ENCODE assay signal across 8 cellular contexts in the genomic region with DNA sequence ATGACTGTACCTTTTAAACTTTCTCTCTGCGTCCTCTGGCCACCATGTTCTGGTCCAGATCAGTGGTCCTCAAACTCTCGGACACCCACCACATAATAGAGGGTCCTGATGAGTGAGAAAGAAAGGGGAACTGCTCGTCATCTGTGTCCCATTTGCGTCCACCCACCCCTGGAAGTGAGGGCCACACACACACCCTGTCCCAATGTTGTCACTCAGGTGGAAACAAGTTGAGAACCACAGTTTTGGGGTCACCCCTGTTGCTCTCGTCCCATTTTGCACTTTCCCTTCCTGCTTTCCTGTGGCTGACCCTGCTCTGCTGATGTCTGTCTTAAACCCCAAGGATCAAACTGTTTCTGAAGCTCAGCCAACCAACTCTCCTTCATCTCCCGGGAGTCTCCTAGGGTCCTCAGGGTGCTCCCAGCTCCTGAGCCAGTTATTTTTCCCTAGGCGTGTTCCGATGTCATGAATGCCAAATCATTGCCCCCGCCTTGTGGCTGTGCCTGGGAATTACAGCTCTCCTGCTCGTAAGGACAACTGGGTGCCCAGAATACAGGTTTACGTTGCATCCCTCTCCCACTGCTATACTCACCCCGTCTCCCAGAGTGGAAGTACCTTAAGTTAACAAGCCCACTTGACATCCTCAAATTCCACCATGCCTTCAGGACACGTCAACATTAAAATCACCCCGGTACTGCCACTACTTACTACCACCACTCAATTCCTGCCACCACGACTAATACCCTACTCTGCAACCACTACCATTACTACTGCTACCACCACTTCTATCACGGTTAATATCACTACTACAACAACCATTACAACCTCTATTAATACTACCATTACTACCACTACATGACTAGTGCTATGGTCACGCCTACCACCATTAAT. TPM values are rescaled to one million over a fixed set of nuclear protein-coding genes. Genes with fewer than 3 reads are reported as not detected.
DNase-seq lines count a peak whose midpoint lies in the region; TF ChIP-seq lines count a peak whose summit lies in the region.

No MANE protein-coding gene starts in this region.

- H3K23ac ChIP-seq in H9 (ENCODE audit: insufficient read length, low read depth, low read length), result no peak overlapping the region

- peaks cover 12% of the 10 kb centered on the region in 2 experiments for H3K9me3 Mint-ChIP-seq in H9
- H3K9me3 Mint-ChIP-seq in activated naive CD8-positive, alpha-beta T cell treated with anti-CD3 and anti-CD28 coated beads for 36 hours, result no peaks in the 10 kb centered on the region

- TF ChIP-seq CTCF in H9 (conservative IDR thresholded peaks at IDR 0.05), result peak; percentile 82

- H3K4ac ChIP-seq in H9 (ENCODE audit: low read depth, low read length), result no peak overlapping the region

- no peak overlapping the region for H3K56ac ChIP-seq in H9 (ENCODE audit: insufficient read length, low read depth, low read length)

- H3K4me2 ChIP-seq in H9 (ENCODE audit: insufficient read depth, insufficient read length, low read length), result no peak overlapping the region

- H3K4me1 Mint-ChIP-seq in H9, result no peaks in the 10 kb centered on the region
- H3K4me1 Mint-ChIP-seq in activated naive CD8-positive, alpha-beta T cell treated with anti-CD3 and anti-CD28 coated beads for 36 hours, result peaks cover 45% of the 10 kb centered on the region

- H3K9ac ChIP-seq in H9 (ENCODE audit: extremely low read depth, insufficient read length, low read length), result no peak overlapping the region

- H2AFZ ChIP-seq in H9 (ENCODE audit: low read length), result no peak overlapping the region

- no peak overlapping the region for H2AK5ac ChIP-seq in H9 (ENCODE audit: insufficient read length, low read length)

- H4K91ac ChIP-seq in H9 (ENCODE audit: insufficient read length, low read depth, low read length), result no peak overlapping the region

- 100% methylated on average over 1 of the region's 17 CpGs for WGBS in H9 (ENCODE audit: extremely low coverage, insufficient read length, low lambda C conversion rate)

- no peaks in the 10 kb centered on the region for H4K20me1 ChIP-seq in H9 (ENCODE audit: control insufficient read depth, insufficient read depth, insufficient read length)

- H4K8ac ChIP-seq in H9 (replicated peaks; ENCODE audit: insufficient read length, low read depth, low read length), result no peak overlapping the region

- H3K27me3 Mint-ChIP-seq in H9 (ENCODE audit: low read depth), result peaks cover 21% of the 10 kb centered on the region
- peaks cover 44% of the 10 kb centered on the region for H3K27me3 Mint-ChIP-seq in activated naive CD8-positive, alpha-beta T cell treated with anti-CD3 and anti-CD28 coated beads for 36 hours

- no peaks in the 10 kb centered on the region for H3K79me1 ChIP-seq in H9 (ENCODE audit: insufficient read depth, low read depth, low read length, poor library complexity, severe bottlenecking)

- no peak overlapping the region for H2BK15ac ChIP-seq in H9 (ENCODE audit: low read depth, low read length)

- H3K27ac Mint-ChIP-seq in H9, result no peak overlapping the region; a peak in 1 of 7 replicates
- no peak overlapping the region for H3K27ac Mint-ChIP-seq in activated naive CD8-positive, alpha-beta T cell treated with anti-CD3 and anti-CD28 coated beads for 36 hours

- no peak overlapping the region for H2BK5ac ChIP-seq in H9 (ENCODE audit: insufficient read length, low read length)

- H3K18ac ChIP-seq in H9 (ENCODE audit: insufficient read length, low read depth, low read length), result no peak overlapping the region

- no peak overlapping the region for H3K4me3 Mint-ChIP-seq in H9
- H3K4me3 Mint-ChIP-seq in activated naive CD8-positive, alpha-beta T cell treated with anti-CD3 and anti-CD28 coated beads for 36 hours, result no peak overlapping the region

- peaks cover 15% of the 10 kb centered on the region for H3K9me3 ChIP-seq in H9 (ENCODE audit: control insufficient read depth, low read depth, low read length)

- no peak overlapping the region for H2BK20ac ChIP-seq in H9 (ENCODE audit: low read depth, low read length, poor library complexity, severe bottlenecking)

- H2BK12ac ChIP-seq in H9 (ENCODE audit: insufficient read length, low read depth, low read length), result no peak overlapping the region

- H3T11ph ChIP-seq in H9 (ENCODE audit: low read length), result no peak overlapping the region

- H3K27ac ChIP-seq in H9 (ENCODE audit: insufficient read length, low read depth, low read length), result no peak overlapping the region

- no peaks in the 10 kb centered on the region for H3K4me1 ChIP-seq in H9 (ENCODE audit: insufficient read depth, low read length)

- H3K23me2 ChIP-seq in H9 (ENCODE audit: insufficient read length, low read depth, low read length, poor library complexity, severe bottlenecking), result no peaks in the 10 kb centered on the region

- no peak overlapping the region for H4K5ac ChIP-seq in H9 (ENCODE audit: insufficient read length, low read depth, low read length)

- H2BK120ac ChIP-seq in H9 (ENCODE audit: low read depth, low read length, poor library complexity, severe bottlenecking), result no peak overlapping the region

- peak; percentile 30 to 45 for DNase-seq in AML-193 (lab: John Stamatoyannopoulos, UW)
- DNase-seq in H9, result peak; percentile 81
- peak; percentile 82 for DNase-seq in NCI-H82 (lab: John Stamatoyannopoulos, UW)
- peak; percentile 36 for DNase-seq in activated naive CD8-positive, alpha-beta T cell treated with anti-CD3 and anti-CD28 coated beads for 36 hours
- DNase-seq in hepatic stellate cell (ENCODE audit: low spot score), result peak; percentile 62
- DNase-seq in stimulated activated CD4-positive, alpha-beta T cell treated with anti-CD3 and anti-CD28 coated beads, Interleukin-4, amount 100 ng/mL, for 48 hours (ENCODE audit: low read depth in 2 of 2), result peak; percentile 30 to 35
- DNase-seq in stimulated activated naive CD4-positive, alpha-beta T cell treated with Interleukin-2 at 50 U/mL for 16 hours (lab: John Stamatoyannopoulos, UW), result no peak
- DNase-seq in NOMO-1 treated with DMSO at 0.1 percent for 48 hours (lab: John Stamatoyannopoulos, UW; ENCODE audit: unreplicated experiment), result no peak

- H3K27me3 ChIP-seq in H9 (ENCODE audit: insufficient read depth, low read length), result no peaks in the 10 kb centered on the region

- no peak overlapping the region for H3K14ac ChIP-seq in H9 (ENCODE audit: insufficient read depth, low read length)

- H3K36me3 Mint-ChIP-seq in H9 (ENCODE audit: insufficient read depth in 1 of 3, low read depth in 3 of 3), result peaks cover 0 to 9% (median 2%) of the 10 kb centered on the region in 3 experiments; a peak in 3 of 7 replicates
- H3K36me3 Mint-ChIP-seq in activated naive CD8-positive, alpha-beta T cell treated with anti-CD3 and anti-CD28 coated beads for 36 hours, result no peaks in the 10 kb centered on the region

- H3K79me2 ChIP-seq in H9 (ENCODE audit: insufficient read depth, low read length), result no peaks in the 10 kb centered on the region

RNA-seq across cellular contexts. Expression of gene HNF1B, which starts 26.0 kb away (rescaled TPM):
- total RNA-seq in H9 (2021), result not detected in 2 replicates
- total RNA-seq in activated naive CD8-positive, alpha-beta T cell treated with anti-CD3 and anti-CD28 coated beads for 36 hours, result 1 to 10 TPM; 2.3 to 3.2 TPM

Comparison
In these comparisons a context has a peak if more than half of its experiments do, and no peak if none do; other contexts are left out.
1. DNase-seq: peak in AML-193 (2 of 2), H9 (single experiment), NCI-H82 (single experiment), activated naive CD8-positive, alpha-beta T cell treated with anti-CD3 and anti-CD28 coated beads for 36 hours (single experiment), hepatic stellate cell (single experiment) and stimulated activated CD4-positive, alpha-beta T cell treated with anti-CD3 and anti-CD28 coated beads, Interleukin-4, amount 100 ng/mL, for 48 hours (2 of 2); none in stimulated activated naive CD4-positive, alpha-beta T cell treated with Interleukin-2 at 50 U/mL for 16 hours (single experiment) and NOMO-1 treated with DMSO at 0.1 percent for 48 hours (single experiment).